1 cellular context compared by ENCODE assay signal in genomic region chr3:152190636-152191183, GRCh38.
TF ChIP-seq lines count a peak whose summit lies in the region.

No MANE protein-coding gene starts in this region.

TF ChIP-seq in K562, 482 proteins besides CTCF, POLR2A, EP300 and RAD21 (continued from another document):
- TF ChIP-seq, protein P1, sequence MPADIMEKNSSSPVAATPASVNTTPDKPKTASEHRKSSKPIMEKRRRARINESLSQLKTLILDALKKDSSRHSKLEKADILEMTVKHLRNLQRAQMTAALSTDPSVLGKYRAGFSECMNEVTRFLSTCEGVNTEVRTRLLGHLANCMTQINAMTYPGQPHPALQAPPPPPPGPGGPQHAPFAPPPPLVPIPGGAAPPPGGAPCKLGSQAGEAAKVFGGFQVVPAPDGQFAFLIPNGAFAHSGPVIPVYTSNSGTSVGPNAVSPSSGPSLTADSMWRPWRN (IDR thresholded peaks at IDR 0.05; ENCODE audit: low read depth) = 0 out of 2 replicates have a peak, but pooled peaks have one; percentile 42
- TF ChIP-seq BCOR (IDR thresholded peaks at IDR 0.05) (no peak), MEF2D (tag; conservative IDR thresholded peaks at IDR 0.05; ENCODE audit: low read depth) (no peak), MECOM (CRISPR knock-in tag; IDR thresholded peaks at IDR 0.05) (no peak), SMC3 (conservative IDR thresholded peaks at IDR 0.05; ENCODE audit: insufficient read depth, low read depth, low read length) (no peak), CEBPG (CRISPR knock-in tag; IDR thresholded peaks at IDR 0.05) (no peak), CEBPG (tag; conservative IDR thresholded peaks at IDR 0.05 in 1 of 2, IDR thresholded peaks at IDR 0.05 in 1 of 2) (peak; percentile 18 to 29; a peak in 1 of 4 replicates), MTA2 (IDR thresholded peaks at IDR 0.05; ENCODE audit: low read depth) (no peak), GTF2F1 (IDR thresholded peaks at IDR 0.05; ENCODE audit: low read depth, low read length) (no peak), KDM4B (IDR thresholded peaks at IDR 0.05; ENCODE audit: borderline replicate concordance in 2 of 2, low read depth in 1 of 2) (no peak), ZNF316 (IDR thresholded peaks at IDR 0.05) (peak; percentile 36; the same call in 1 of the 2 replicates), FIP1L1 (IDR thresholded peaks at IDR 0.05; ENCODE audit: low read depth, low read length, poor library complexity, severe bottlenecking) (no peak), POLR3A (IDR thresholded peaks at IDR 0.05; ENCODE audit: borderline replicate concordance, extremely low read depth, insufficient read depth, insufficient read length) (no peak), ASH1L (IDR thresholded peaks at IDR 0.05; ENCODE audit: borderline replicate concordance, low read depth, partially characterized antibody) (no peak), ZKSCAN3 (CRISPR knock-in tag; IDR thresholded peaks at IDR 0.05) (no peak), CAMTA2 (CRISPR knock-in tag; conservative IDR thresholded peaks at IDR 0.05) (no peak), MTF1 (CRISPR knock-in tag; IDR thresholded peaks at IDR 0.05; ENCODE audit: borderline replicate concordance) (no peak), SAP30 (IDR thresholded peaks at IDR 0.05; ENCODE audit: borderline replicate concordance, insufficient read depth, low read depth, low read length, poor library complexity, severe bottlenecking) (no peak), ZEB2 (IDR thresholded peaks at IDR 0.05) (peak; percentile 47; the same call in 1 of the 2 replicates), DPF2 (IDR thresholded peaks at IDR 0.05) (peak; percentile 29; the same call in 1 of the 2 replicates), ZNF512 (tag; IDR thresholded peaks at IDR 0.05) (peak; percentile 48; the same call in 1 of the 2 replicates), MED1 (CRISPR knock-in tag; IDR thresholded peaks at IDR 0.05; ENCODE audit: borderline replicate concordance) (no peak), RAD51 (IDR thresholded peaks at IDR 0.05; ENCODE audit: borderline replicate concordance, low read depth) (peak; percentile 60), C11orf30 (IDR thresholded peaks at IDR 0.05; ENCODE audit: low read depth) (peak; percentile 61; the same call in 1 of the 2 replicates), SMARCE1 (IDR thresholded peaks at IDR 0.05) (peak; percentile 40; the same call in 1 of the 2 replicates), KHSRP (IDR thresholded peaks at IDR 0.05) (no peak), FOXP1 (CRISPR knock-in tag; IDR thresholded peaks at IDR 0.05) (no peak), ELK3 (CRISPR knock-in tag; IDR thresholded peaks at IDR 0.05) (no peak), MCM3 (IDR thresholded peaks at IDR 0.05) (no peak), ZNF12 (CRISPR knock-in tag; IDR thresholded peaks at IDR 0.05) (no peak), RBM14 (IDR thresholded peaks at IDR 0.05; ENCODE audit: borderline replicate concordance, insufficient read depth, low read depth, low read length) (no peak), ZNF77 (CRISPR knock-in tag; IDR thresholded peaks at IDR 0.05) (no peak), MAFG (tag; conservative IDR thresholded peaks at IDR 0.05) (0 out of 2 replicates have a peak, but pooled peaks have one; percentile 7), NFE2 (IDR thresholded peaks at IDR 0.05; ENCODE audit: low read depth) (peak; percentile 66), ARID1B (IDR thresholded peaks at IDR 0.05) (0 out of 2 replicates have a peak, but pooled peaks have one; percentile 25), LEF1 (IDR thresholded peaks at IDR 0.05) (peak; percentile 36; the same call in 1 of the 2 replicates), ZNF354B (CRISPR knock-in tag; IDR thresholded peaks at IDR 0.05) (no peak), RNF2 (IDR thresholded peaks at IDR 0.05) (no peak), RBM22 (IDR thresholded peaks at IDR 0.05; ENCODE audit: low read depth, low read length, poor library complexity, severe bottlenecking) (no peak), SUPT5H (IDR thresholded peaks at IDR 0.05) (no peak), FOXM1 (IDR thresholded peaks at IDR 0.05; ENCODE audit: low read depth) (peak; percentile 37; the same call in 1 of the 2 replicates), FOXM1 (CRISPR knock-in tag; IDR thresholded peaks at IDR 0.05; ENCODE audit: low read depth) (no peak), ZNF239 (CRISPR knock-in tag; IDR thresholded peaks at IDR 0.05) (no peak), ZNF140 (CRISPR knock-in tag; IDR thresholded peaks at IDR 0.05) (no peak), ATF7 (IDR thresholded peaks at IDR 0.05) (0 out of 2 replicates have a peak, but pooled peaks have one; percentile 20), SMARCA4 (IDR thresholded peaks at IDR 0.05) (0 out of 2 replicates have a peak, but pooled peaks have one; percentile 37), MITF (IDR thresholded peaks at IDR 0.05) (no peak), SP2 (IDR thresholded peaks at IDR 0.05; ENCODE audit: extremely low read depth, low read depth, low read length, poor library complexity, severe bottlenecking) (no peak), CXXC5 (CRISPR knock-in tag; IDR thresholded peaks at IDR 0.05) (no peak), ZNF511 (CRISPR knock-in tag; IDR thresholded peaks at IDR 0.05) (no peak), GATAD2A (IDR thresholded peaks at IDR 0.05) (no peak), ZBTB17 (CRISPR knock-in tag; IDR thresholded peaks at IDR 0.05) (no peak), TOE1 (IDR thresholded peaks at IDR 0.05; ENCODE audit: borderline replicate concordance) (peak; percentile 81), TOE1 (CRISPR knock-in tag; IDR thresholded peaks at IDR 0.05; ENCODE audit: borderline replicate concordance, low read depth) (no peak), ZNF780A (CRISPR knock-in tag; IDR thresholded peaks at IDR 0.05) (no peak), ETV5 (CRISPR knock-in tag; IDR thresholded peaks at IDR 0.05; ENCODE audit: low read depth) (no peak)
- TF ChIP-seq, protein P2, sequence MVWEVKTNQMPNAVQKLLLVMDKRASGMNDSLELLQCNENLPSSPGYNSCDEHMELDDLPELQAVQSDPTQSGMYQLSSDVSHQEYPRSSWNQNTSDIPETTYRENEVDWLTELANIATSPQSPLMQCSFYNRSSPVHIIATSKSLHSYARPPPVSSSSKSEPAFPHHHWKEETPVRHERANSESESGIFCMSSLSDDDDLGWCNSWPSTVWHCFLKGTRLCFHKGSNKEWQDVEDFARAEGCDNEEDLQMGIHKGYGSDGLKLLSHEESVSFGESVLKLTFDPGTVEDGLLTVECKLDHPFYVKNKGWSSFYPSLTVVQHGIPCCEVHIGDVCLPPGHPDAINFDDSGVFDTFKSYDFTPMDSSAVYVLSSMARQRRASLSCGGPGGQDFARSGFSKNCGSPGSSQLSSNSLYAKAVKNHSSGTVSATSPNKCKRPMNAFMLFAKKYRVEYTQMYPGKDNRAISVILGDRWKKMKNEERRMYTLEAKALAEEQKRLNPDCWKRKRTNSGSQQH (CRISPR knock-in tag; IDR thresholded peaks at IDR 0.05) = no peak
- TF ChIP-seq, protein P3, sequence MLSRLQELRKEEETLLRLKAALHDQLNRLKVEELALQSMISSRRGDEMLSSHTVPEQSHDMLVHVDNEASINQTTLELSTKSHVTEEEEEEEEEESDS (CRISPR knock-in tag; IDR thresholded peaks at IDR 0.05) = no peak
- TF ChIP-seq, protein P4, sequence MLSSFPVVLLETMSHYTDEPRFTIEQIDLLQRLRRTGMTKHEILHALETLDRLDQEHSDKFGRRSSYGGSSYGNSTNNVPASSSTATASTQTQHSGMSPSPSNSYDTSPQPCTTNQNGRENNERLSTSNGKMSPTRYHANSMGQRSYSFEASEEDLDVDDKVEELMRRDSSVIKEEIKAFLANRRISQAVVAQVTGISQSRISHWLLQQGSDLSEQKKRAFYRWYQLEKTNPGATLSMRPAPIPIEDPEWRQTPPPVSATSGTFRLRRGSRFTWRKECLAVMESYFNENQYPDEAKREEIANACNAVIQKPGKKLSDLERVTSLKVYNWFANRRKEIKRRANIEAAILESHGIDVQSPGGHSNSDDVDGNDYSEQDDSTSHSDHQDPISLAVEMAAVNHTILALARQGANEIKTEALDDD (IDR thresholded peaks at IDR 0.05) = peak; percentile 24; the same call in 1 of the 2 replicates
- TF ChIP-seq, protein P5, sequence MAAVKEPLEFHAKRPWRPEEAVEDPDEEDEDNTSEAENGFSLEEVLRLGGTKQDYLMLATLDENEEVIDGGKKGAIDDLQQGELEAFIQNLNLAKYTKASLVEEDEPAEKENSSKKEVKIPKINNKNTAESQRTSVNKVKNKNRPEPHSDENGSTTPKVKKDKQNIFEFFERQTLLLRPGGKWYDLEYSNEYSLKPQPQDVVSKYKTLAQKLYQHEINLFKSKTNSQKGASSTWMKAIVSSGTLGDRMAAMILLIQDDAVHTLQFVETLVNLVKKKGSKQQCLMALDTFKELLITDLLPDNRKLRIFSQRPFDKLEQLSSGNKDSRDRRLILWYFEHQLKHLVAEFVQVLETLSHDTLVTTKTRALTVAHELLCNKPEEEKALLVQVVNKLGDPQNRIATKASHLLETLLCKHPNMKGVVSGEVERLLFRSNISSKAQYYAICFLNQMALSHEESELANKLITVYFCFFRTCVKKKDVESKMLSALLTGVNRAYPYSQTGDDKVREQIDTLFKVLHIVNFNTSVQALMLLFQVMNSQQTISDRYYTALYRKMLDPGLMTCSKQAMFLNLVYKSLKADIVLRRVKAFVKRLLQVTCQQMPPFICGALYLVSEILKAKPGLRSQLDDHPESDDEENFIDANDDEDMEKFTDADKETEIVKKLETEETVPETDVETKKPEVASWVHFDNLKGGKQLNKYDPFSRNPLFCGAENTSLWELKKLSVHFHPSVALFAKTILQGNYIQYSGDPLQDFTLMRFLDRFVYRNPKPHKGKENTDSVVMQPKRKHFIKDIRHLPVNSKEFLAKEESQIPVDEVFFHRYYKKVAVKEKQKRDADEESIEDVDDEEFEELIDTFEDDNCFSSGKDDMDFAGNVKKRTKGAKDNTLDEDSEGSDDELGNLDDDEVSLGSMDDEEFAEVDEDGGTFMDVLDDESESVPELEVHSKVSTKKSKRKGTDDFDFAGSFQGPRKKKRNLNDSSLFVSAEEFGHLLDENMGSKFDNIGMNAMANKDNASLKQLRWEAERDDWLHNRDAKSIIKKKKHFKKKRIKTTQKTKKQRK (IDR thresholded peaks at IDR 0.05; ENCODE audit: borderline replicate concordance, low read depth, low read length) = no peak
- TF ChIP-seq, protein P6, sequence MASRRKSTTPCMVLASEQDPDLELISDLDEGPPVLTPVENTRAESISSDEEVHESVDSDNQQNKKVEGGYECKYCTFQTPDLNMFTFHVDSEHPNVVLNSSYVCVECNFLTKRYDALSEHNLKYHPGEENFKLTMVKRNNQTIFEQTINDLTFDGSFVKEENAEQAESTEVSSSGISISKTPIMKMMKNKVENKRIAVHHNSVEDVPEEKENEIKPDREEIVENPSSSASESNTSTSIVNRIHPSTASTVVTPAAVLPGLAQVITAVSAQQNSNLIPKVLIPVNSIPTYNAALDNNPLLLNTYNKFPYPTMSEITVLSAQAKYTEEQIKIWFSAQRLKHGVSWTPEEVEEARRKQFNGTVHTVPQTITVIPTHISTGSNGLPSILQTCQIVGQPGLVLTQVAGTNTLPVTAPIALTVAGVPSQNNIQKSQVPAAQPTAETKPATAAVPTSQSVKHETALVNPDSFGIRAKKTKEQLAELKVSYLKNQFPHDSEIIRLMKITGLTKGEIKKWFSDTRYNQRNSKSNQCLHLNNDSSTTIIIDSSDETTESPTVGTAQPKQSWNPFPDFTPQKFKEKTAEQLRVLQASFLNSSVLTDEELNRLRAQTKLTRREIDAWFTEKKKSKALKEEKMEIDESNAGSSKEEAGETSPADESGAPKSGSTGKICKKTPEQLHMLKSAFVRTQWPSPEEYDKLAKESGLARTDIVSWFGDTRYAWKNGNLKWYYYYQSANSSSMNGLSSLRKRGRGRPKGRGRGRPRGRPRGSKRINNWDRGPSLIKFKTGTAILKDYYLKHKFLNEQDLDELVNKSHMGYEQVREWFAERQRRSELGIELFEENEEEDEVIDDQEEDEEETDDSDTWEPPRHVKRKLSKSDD (conservative IDR thresholded peaks at IDR 0.05; ENCODE audit: low read length) = no peak
